8 cellular contexts compared by ENCODE assay signal in the genomic region with DNA sequence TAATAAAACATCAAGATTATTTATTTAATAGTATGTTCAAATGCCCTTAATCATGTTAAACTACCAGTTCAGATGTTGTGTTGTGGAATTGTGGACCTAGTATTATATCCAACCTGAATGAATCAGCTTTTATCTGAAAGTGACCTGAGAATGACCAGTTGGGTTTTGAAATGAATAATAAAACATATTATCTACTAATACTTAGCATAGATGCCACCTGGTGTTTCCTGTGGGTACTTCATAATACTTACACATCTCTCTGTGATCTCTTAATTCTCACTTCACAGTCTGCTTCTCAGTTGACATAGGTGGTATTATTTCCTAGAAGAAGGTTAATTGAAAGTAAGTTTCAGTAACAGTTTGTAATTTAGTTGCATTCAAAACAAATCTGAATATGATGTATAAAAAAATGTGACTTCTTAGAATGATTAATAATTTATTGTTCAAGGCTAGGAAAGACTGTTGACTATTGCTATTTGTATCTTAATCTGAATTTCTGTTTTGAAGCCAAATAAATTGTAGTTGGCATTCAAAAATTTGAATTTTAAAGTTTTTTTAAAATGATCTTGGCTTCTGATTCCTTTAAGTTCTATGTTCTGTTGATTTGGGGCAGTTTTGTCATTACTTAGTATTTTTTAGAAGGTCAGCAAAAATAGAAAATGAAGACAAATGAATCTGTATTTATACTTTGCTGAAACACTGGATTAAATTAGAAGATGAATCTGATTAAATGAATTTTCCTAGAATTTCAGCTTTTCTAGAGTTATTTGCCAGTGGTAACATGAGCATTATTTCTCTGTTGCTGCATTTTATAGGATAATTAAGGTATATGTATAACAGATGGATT. TPM values are rescaled to one million over a fixed set of nuclear protein-coding genes. Genes with fewer than 3 reads are reported as not detected.
A peak's percentile ranks its signal among the peaks of the same experiment; 100 is the strongest.
DNase-seq lines count a peak whose midpoint lies in the region; ATAC-seq and TF ChIP-seq lines count a peak whose summit lies in the region.

No MANE protein-coding gene starts in this region.

- no peak overlapping the region for H3K18ac ChIP-seq in H9 (ENCODE audit: insufficient read length, low read depth, low read length)

- H3K36me3 ChIP-seq in stomach: peaks cover 4 to 80% (median 75%) of the 10 kb centered on the region in 4 donors

- no peak overlapping the region for H2BK5ac ChIP-seq in H9 (ENCODE audit: insufficient read length, low read length)

- H2BK20ac ChIP-seq in H9 (ENCODE audit: low read depth, low read length, poor library complexity, severe bottlenecking): no peak overlapping the region

- no peak overlapping the region for H3K23ac ChIP-seq in H9 (ENCODE audit: insufficient read length, low read depth, low read length)

- H3K56ac ChIP-seq in H9 (ENCODE audit: insufficient read length, low read depth, low read length): no peak overlapping the region

- no peak for TF ChIP-seq POLR2A in stomach (IDR thresholded peaks at IDR 0.05)

- no peaks in the 10 kb centered on the region for H3K27me3 ChIP-seq in AG04450 (ENCODE audit: control insufficient read depth, insufficient read depth, low read length)
- H3K27me3 ChIP-seq in H9 (ENCODE audit: insufficient read depth, low read length): no peaks in the 10 kb centered on the region
- H3K27me3 ChIP-seq in stomach: no peaks in the 10 kb centered on the region

- H3K9ac ChIP-seq in H9 (ENCODE audit: extremely low read depth, insufficient read length, low read length): no peak overlapping the region

- TF ChIP-seq EP300 in stomach (IDR thresholded peaks at IDR 0.05): no peak

- H4K20me1 ChIP-seq in H9 (ENCODE audit: control insufficient read depth, insufficient read depth, insufficient read length): no peaks in the 10 kb centered on the region

- H2BK12ac ChIP-seq in H9 (ENCODE audit: insufficient read length, low read depth, low read length): no peak overlapping the region

- H2AFZ ChIP-seq in H9 (ENCODE audit: low read length): no peak overlapping the region

- no peak overlapping the region for H3K27ac ChIP-seq in AG04450 (ENCODE audit: low read depth, low read length)
- no peak overlapping the region for H3K27ac ChIP-seq in H9 (ENCODE audit: insufficient read length, low read depth, low read length)
- H3K27ac ChIP-seq in stomach: no peak overlapping the region

- peak; percentile 83 for ATAC-seq in activated CD8-positive, alpha-beta T cell treated with anti-CD3 and anti-CD28 coated beads for 36 hours

- H3K79me1 ChIP-seq in H9 (ENCODE audit: insufficient read depth, low read depth, low read length, poor library complexity, severe bottlenecking): no peaks in the 10 kb centered on the region

- H2BK120ac ChIP-seq in H9 (ENCODE audit: low read depth, low read length, poor library complexity, severe bottlenecking): no peak overlapping the region

- no peaks in the 10 kb centered on the region for H3K23me2 ChIP-seq in H9 (ENCODE audit: insufficient read length, low read depth, low read length, poor library complexity, severe bottlenecking)

- no peak overlapping the region for H3K4ac ChIP-seq in H9 (ENCODE audit: low read depth, low read length)

- no peak overlapping the region for H3K4me3 Mint-ChIP-seq in H9
- no peak overlapping the region for H3K4me3 Mint-ChIP-seq in activated CD8-positive, alpha-beta T cell treated with anti-CD3 and anti-CD28 coated beads for 36 hours

- TF ChIP-seq CTCF in AG04450 (IDR thresholded peaks at IDR 0.05; ENCODE audit: low read depth, low read length) (peak; percentile 64), H9 (conservative IDR thresholded peaks at IDR 0.05) (peak; percentile 57), stomach (IDR thresholded peaks at IDR 0.05) (peak in 4 of 7 experiments; percentile 36 to 60 (median 46))
- peak; percentile 82 for TF ChIP-seq CTCF in activated CD8-positive, alpha-beta T cell treated with anti-CD3 and anti-CD28 coated beads for 36 hours (IDR thresholded peaks at IDR 0.05)

- H3K4me1 Mint-ChIP-seq in H9: no peaks in the 10 kb centered on the region
- peaks cover 18% of the 10 kb centered on the region for H3K4me1 Mint-ChIP-seq in activated CD8-positive, alpha-beta T cell treated with anti-CD3 and anti-CD28 coated beads for 36 hours (ENCODE audit: low read depth)

- CTCF ChIA-PET in AG04450 (lab: Charles Lee): interaction anchor here (0.5 to 2.4 kb wide), 11 partner anchors 10 to 130 kb away, joined by 3 to 30 read pairs (median 3); partner anchors contain the start of gene KIF2A
- CTCF ChIA-PET in activated CD8-positive, alpha-beta T cell treated with anti-CD3 and anti-CD28 coated beads for 36 hours (lab: Charles Lee): interaction anchor here (0.5 to 2.3 kb wide), 16 partner anchors 9 to 130 kb away, joined by 3 to 23 read pairs (median 3); no protein-coding TSS in a partner anchor

- POLR2A ChIA-PET in AG04450 (lab: Yijun Ruan, JAX): no interaction called here
- POLR2A ChIA-PET in activated CD8-positive, alpha-beta T cell treated with anti-CD3 and anti-CD28 coated beads for 36 hours (lab: Charles Lee): interaction anchor here (1.0 kb wide), 1 partner anchor 48 kb away, joined by 3 read pairs; the partner anchor contains the start of gene KIF2A

- H3K9me3 Mint-ChIP-seq in H9: no peaks in the 10 kb centered on the region
- no peaks in the 10 kb centered on the region for H3K9me3 Mint-ChIP-seq in activated CD8-positive, alpha-beta T cell treated with anti-CD3 and anti-CD28 coated beads for 36 hours

- no peaks in the 10 kb centered on the region for H3K9me3 ChIP-seq in AG04450 (ENCODE audit: control insufficient read depth, insufficient read depth, low read length)
- no peaks in the 10 kb centered on the region for H3K9me3 ChIP-seq in H9 (ENCODE audit: control insufficient read depth, low read depth, low read length)
- no peaks in the 10 kb centered on the region for H3K9me3 ChIP-seq in stomach

- H3K27ac Mint-ChIP-seq in H9: no peak overlapping the region
- peak overlapping the region; percentile 47 for H3K27ac Mint-ChIP-seq in activated CD8-positive, alpha-beta T cell treated with anti-CD3 and anti-CD28 coated beads for 36 hours

- H3K27me3 Mint-ChIP-seq in H9 (ENCODE audit: low read depth): no peaks in the 10 kb centered on the region
- no peaks in the 10 kb centered on the region for H3K27me3 Mint-ChIP-seq in activated CD8-positive, alpha-beta T cell treated with anti-CD3 and anti-CD28 coated beads for 36 hours

- H4K8ac ChIP-seq in H9 (replicated peaks; ENCODE audit: insufficient read length, low read depth, low read length): no peak overlapping the region

- peaks cover 9 to 60% (median 47%) of the 10 kb centered on the region in 3 experiments; a peak in 6 of 7 replicates for H3K36me3 Mint-ChIP-seq in H9 (ENCODE audit: insufficient read depth in 1 of 3, low read depth in 3 of 3)
- H3K36me3 Mint-ChIP-seq in activated CD8-positive, alpha-beta T cell treated with anti-CD3 and anti-CD28 coated beads for 36 hours (ENCODE audit: low read depth): peaks cover 44% of the 10 kb centered on the region

- H4K5ac ChIP-seq in H9 (ENCODE audit: insufficient read length, low read depth, low read length): no peak overlapping the region

- no peak overlapping the region for H3K14ac ChIP-seq in H9 (ENCODE audit: insufficient read depth, low read length)

- no peak overlapping the region for H2AK5ac ChIP-seq in H9 (ENCODE audit: insufficient read length, low read length)

- H3K4me2 ChIP-seq in H9 (ENCODE audit: insufficient read depth, insufficient read length, low read length): no peak overlapping the region

- intact Hi-C loops in activated CD8-positive, alpha-beta T cell treated with anti-CD3 and anti-CD28 coated beads for 36 hours (cut with micrococcal nuclease): no loop called here
- intact Hi-C loops in stomach (cut with DNase I; ENCODE audit: low total_unique reads): loop anchor here (10.0 kb wide), 1 partner anchor 139 kb away; no protein-coding TSS in a partner anchor

- H3K4me1 ChIP-seq in H9 (ENCODE audit: insufficient read depth, low read length): no peaks in the 10 kb centered on the region
- no peaks in the 10 kb centered on the region for H3K4me1 ChIP-seq in stomach

- no peak overlapping the region for H3K4me3 ChIP-seq in AG04450 (ENCODE audit: low read depth, low read length)
- no peak overlapping the region for H3K4me3 ChIP-seq in stomach

- DNase-seq in AG04450 (ENCODE audit: low read depth, low spot score) (peak; percentile 11), GM04503 (ENCODE audit: low read depth) (peak; percentile 7), H9 (no peak), M059J (ENCODE audit: low read depth) (peak; percentile 57), hepatic stellate cell (ENCODE audit: low spot score) (peak; percentile 7), stomach (no peak), activated gamma-delta T cell treated with Interleukin-2 at 50 U/mL for 16 hours (no peak)
- peak; percentile 41 for DNase-seq in activated CD8-positive, alpha-beta T cell treated with anti-CD3 and anti-CD28 coated beads for 36 hours

- no peaks in the 10 kb centered on the region for H3K79me2 ChIP-seq in H9 (ENCODE audit: insufficient read depth, low read length)

- H3T11ph ChIP-seq in H9 (ENCODE audit: low read length): no peak overlapping the region

- H4K91ac ChIP-seq in H9 (ENCODE audit: insufficient read length, low read depth, low read length): no peak overlapping the region

- no peak overlapping the region for H2BK15ac ChIP-seq in H9 (ENCODE audit: low read depth, low read length)

RNA-seq across cellular contexts. Expression of gene KIF2A, which starts 48.2 kb away (rescaled TPM):
- polyA plus RNA-seq in AG04450 (2011; rRNA removed): 37.2 and 50.8 TPM in 2 replicates
- 31.1 and 60.9 TPM in 2 replicates for polyA minus RNA-seq in AG04450 (2011; rRNA and poly(A)+ RNA removed)
- total RNA-seq in H9 (2021): 85.6 and 86.1 TPM in 2 replicates
- total RNA-seq in M059J (2014; rRNA removed; shearing (Covaris generic)): 52.4 and 59.7 TPM in 2 replicates
- 100 to 1,000 TPM; 251 to 257 TPM for total RNA-seq in activated CD8-positive, alpha-beta T cell treated with anti-CD3 and anti-CD28 coated beads for 36 hours
- 10 to 100 TPM in 4 of 5 donors, 1 to 10 TPM in 1; 3.8 to 61.3 (median 15.6) TPM for total RNA-seq in stomach
- 1 to 10 TPM; 2.6 to 8.2 (median 4.7) TPM for polyA plus RNA-seq in stomach

RNA-seq across cellular contexts. Expression of gene DIMT1, which starts 49.5 kb away (rescaled TPM):
- 21.1 and 31.1 TPM in 2 replicates for polyA plus RNA-seq in AG04450 (2011; rRNA removed)
- 7.3 and 14.5 TPM in 2 replicates for polyA minus RNA-seq in AG04450 (2011; rRNA and poly(A)+ RNA removed)
- total RNA-seq in H9 (2021): 35.5 and 36.0 TPM in 2 replicates
- 24.0 and 35.9 TPM in 2 replicates for total RNA-seq in M059J (2014; rRNA removed; shearing (Covaris generic))
- total RNA-seq in activated CD8-positive, alpha-beta T cell treated with anti-CD3 and anti-CD28 coated beads for 36 hours: 10 to 100 TPM; 51.3 to 59.1 TPM
- 10 to 100 TPM in 2 of 5 donors, 1 to 10 TPM in 3; 2.0 to 19.1 (median 7.0) TPM for total RNA-seq in stomach
- 10 to 100 TPM; 11.5 to 13.8 (median 13.6) TPM for polyA plus RNA-seq in stomach

RNA-seq across cellular contexts. Expression of gene IPO11, which starts 58.3 kb away (rescaled TPM):
- polyA plus RNA-seq in AG04450 (2011; rRNA removed) (24.0 and 24.5 TPM in 2 replicates), stomach (1 to 10 TPM; 8.0 to 9.0 (median 8.1) TPM)
- polyA minus RNA-seq in AG04450 (2011; rRNA and poly(A)+ RNA removed): 49.7 and 50.1 TPM in 2 replicates
- total RNA-seq in H9 (2021) (59.5 and 63.0 TPM in 2 replicates), stomach (10 to 100 TPM in 4 of 5 donors, 1 to 10 TPM in 1; 9.0 to 37.5 (median 24.5) TPM)
- 24.5 and 30.1 TPM in 2 replicates for total RNA-seq in M059J (2014; rRNA removed; shearing (Covaris generic))
- 10 to 100 TPM; 59.7 to 61.2 TPM for total RNA-seq in activated CD8-positive, alpha-beta T cell treated with anti-CD3 and anti-CD28 coated beads for 36 hours

Comparison
In these comparisons a context has a peak if more than half of its experiments do, and no peak if none do; other contexts are left out.
1. DNase-seq: peak in AG04450 (single experiment), GM04503 (single experiment), M059J (single experiment), activated CD8-positive, alpha-beta T cell treated with anti-CD3 and anti-CD28 coated beads for 36 hours (single experiment) and hepatic stellate cell (single experiment); none in H9 (single experiment), stomach (single experiment) and activated gamma-delta T cell treated with Interleukin-2 at 50 U/mL for 16 hours (single experiment).
2. Peak in every context shown above with its lines, with median percentiles within 50 percentile points of each other: CTCF ChIP-seq.